Comparison of ENCODE assay signal across 10 cellular contexts in the genomic region with DNA sequence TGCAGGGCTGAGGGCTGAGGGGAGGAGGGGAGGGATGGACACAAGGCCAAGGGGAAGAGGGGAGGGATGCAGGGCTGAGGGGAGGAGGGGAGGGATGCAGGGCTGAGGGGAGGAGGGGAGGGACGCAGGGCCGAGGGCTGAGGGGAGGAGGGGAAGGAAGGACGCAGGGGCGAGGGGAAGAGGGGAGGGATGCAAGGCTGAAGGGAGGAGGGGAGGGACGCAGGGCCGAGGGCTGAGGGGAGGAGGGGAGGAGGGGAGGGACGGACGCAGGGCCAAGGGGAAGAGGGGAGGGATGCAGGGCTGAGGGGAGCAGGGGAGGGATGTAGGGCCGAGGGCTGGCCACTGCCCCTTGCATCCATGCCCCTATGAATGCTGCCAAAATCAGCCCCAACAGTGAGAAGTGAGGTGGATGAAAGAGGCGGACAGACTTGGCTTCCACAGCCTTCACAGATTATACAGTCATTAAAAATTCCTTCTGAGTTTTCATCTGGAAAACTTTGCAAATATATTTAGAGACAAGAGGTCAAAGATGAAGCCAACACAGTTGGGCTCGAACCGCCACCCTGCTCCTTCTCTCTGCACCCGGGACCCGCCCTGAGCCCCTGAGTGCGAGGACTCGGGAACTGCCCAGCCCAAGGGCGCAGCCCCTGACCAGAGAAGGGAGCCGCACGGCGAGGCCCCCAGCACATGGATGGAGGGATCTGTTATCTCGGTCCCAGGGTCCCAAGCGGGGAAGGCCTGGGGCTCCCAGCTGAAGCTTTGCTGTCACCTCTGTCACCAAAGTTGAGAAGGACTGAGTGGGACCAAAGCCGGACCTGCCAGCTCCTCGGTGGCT.
DNase-seq lines count a peak whose midpoint lies in the region; ATAC-seq and TF ChIP-seq lines count a peak whose summit lies in the region.
"Had no signal": no experiment of that assay in that cellular context is flagged by ENCODE, and none has a peak within 500 bp of the region (broad histone marks: within the 10 kb centered on the region; RNA-seq: fewer than 3 reads in every experiment).

No MANE protein-coding gene starts in this region.

- H3K4me3 ChIP-seq in BLaER1 = no peak overlapping the region
- H3K4me3 ChIP-seq in body of pancreas = no peak overlapping the region
- H3K4me3 ChIP-seq in right lobe of liver = no peak overlapping the region
- no peak overlapping the region for H3K4me3 ChIP-seq in sigmoid colon

- H3K4me1 Mint-ChIP-seq in activated naive CD8-positive, alpha-beta T cell treated with anti-CD3 and anti-CD28 coated beads, Interleukin-2, amount 50 U/mL, for 24 hours = peaks cover 7% of the 10 kb centered on the region

- 82 to 84% methylated on average over 20 to 22 of the region's 24 CpGs for WGBS in body of pancreas, 2 donors
- WGBS in right lobe of liver (ENCODE audit: insufficient coverage, low coverage, low lambda C conversion rate, missing lambda C conversion rate) = 59% methylated on average over 9 of the region's 24 CpGs
- WGBS in sigmoid colon, 2 donors = 76 to 78% methylated on average over 24 of the region's 24 CpGs

- no peaks in the 10 kb centered on the region for H3K9me3 ChIP-seq in BLaER1
- no peaks in the 10 kb centered on the region for H3K9me3 ChIP-seq in body of pancreas
- no peaks in the 10 kb centered on the region for H3K9me3 ChIP-seq in right lobe of liver
- H3K9me3 ChIP-seq in sigmoid colon = no peaks in the 10 kb centered on the region

- H3K27me3 ChIP-seq in BLaER1 (peaks cover 12% of the 10 kb centered on the region; the same call in 1 of the 2 replicates), body of pancreas (no peaks in the 10 kb centered on the region), right lobe of liver (no peaks in the 10 kb centered on the region), sigmoid colon (no peaks in the 10 kb centered on the region)

- peak overlapping the region; percentile 84 for H3K4me2 ChIP-seq in BLaER1

- H3K27me3 Mint-ChIP-seq in activated naive CD8-positive, alpha-beta T cell treated with anti-CD3 and anti-CD28 coated beads, Interleukin-2, amount 50 U/mL, for 24 hours = peaks cover 30% of the 10 kb centered on the region

- H3K36me3 ChIP-seq in BLaER1 (no peaks in the 10 kb centered on the region), body of pancreas (replicated peaks in 1 of 2; ENCODE audit: insufficient read depth in 1 of 2, low read depth in 2 of 2) (no peaks in the 10 kb centered on the region), right lobe of liver (no peaks in the 10 kb centered on the region), sigmoid colon (no peaks in the 10 kb centered on the region)

- no peak overlapping the region for H3K4me3 Mint-ChIP-seq in activated naive CD8-positive, alpha-beta T cell treated with anti-CD3 and anti-CD28 coated beads, Interleukin-2, amount 50 U/mL, for 24 hours

- no peak for TF ChIP-seq POLR2A in body of pancreas (IDR thresholded peaks at IDR 0.05)
- TF ChIP-seq POLR2A in right lobe of liver (IDR thresholded peaks at IDR 0.05) = no peak
- no peak for TF ChIP-seq POLR2A in sigmoid colon (IDR thresholded peaks at IDR 0.05)

- no peaks in the 10 kb centered on the region for H3K9me3 Mint-ChIP-seq in activated naive CD8-positive, alpha-beta T cell treated with anti-CD3 and anti-CD28 coated beads, Interleukin-2, amount 50 U/mL, for 24 hours

- H4K20me1 ChIP-seq in BLaER1 = peaks cover 99% of the 10 kb centered on the region

- no peak overlapping the region for H3K27ac ChIP-seq in BLaER1
- peak overlapping the region; percentile 64 to 74 (median 74) for H3K27ac ChIP-seq in body of pancreas
- peak overlapping the region in 2 of 3 donors; percentile 49 to 76 for H3K27ac ChIP-seq in right lobe of liver
- peak overlapping the region; percentile 88 to 93 (median 89) for H3K27ac ChIP-seq in sigmoid colon

- ATAC-seq in body of pancreas (no peak), right lobe of liver (no peak), GM21447 (IDR thresholded peaks at IDR 0.05; ENCODE audit: unreplicated experiment) (no peak)
- no peak for ATAC-seq in activated naive CD8-positive, alpha-beta T cell treated with anti-CD3 and anti-CD28 coated beads, Interleukin-2, amount 50 U/mL, for 24 hours

- DNase-seq in body of pancreas (no peak), right lobe of liver (peak in 1 of 3 donors; percentile 37), sigmoid colon (no peak), EL (no peak)
- DNase-seq in activated CD8-positive, alpha-beta memory T cell treated with anti-CD3 and anti-CD28 coated beads, Interleukin-2, amount 50 U/mL, for 48 hours = no peak
- no peak for DNase-seq in activated naive CD8-positive, alpha-beta T cell treated with anti-CD3 and anti-CD28 coated beads, Interleukin-2, amount 50 U/mL, for 24 hours
- DNase-seq: activated T-cell treated with anti-CD3 and anti-CD28 coated beads, Interleukin-2, amount 50 U/mL, for 48 hours; DMS79 had no signal

- no peaks in the 10 kb centered on the region for H3K36me3 Mint-ChIP-seq in activated naive CD8-positive, alpha-beta T cell treated with anti-CD3 and anti-CD28 coated beads, Interleukin-2, amount 50 U/mL, for 24 hours (ENCODE audit: low read depth)

- intact Hi-C loops in body of pancreas (cut with DNase I) (no loop called here), right lobe of liver (cut with DNase I) (no loop called here), sigmoid colon (cut with DNase I) (loop anchor here (1.0 to 5.0 kb wide), 2 partner anchors 9 to 111 kb away; no protein-coding TSS in a partner anchor)

- no peak for TF ChIP-seq CTCF in body of pancreas (IDR thresholded peaks at IDR 0.05)
- no peak for TF ChIP-seq CTCF in right lobe of liver (IDR thresholded peaks at IDR 0.05)
- TF ChIP-seq CTCF in sigmoid colon (IDR thresholded peaks at IDR 0.05) = no peak

- peaks cover 86% of the 10 kb centered on the region for H3K4me1 ChIP-seq in BLaER1
- H3K4me1 ChIP-seq in body of pancreas = peaks cover 29% of the 10 kb centered on the region
- peaks cover 0 to 4% (median 0%) of the 10 kb centered on the region in 4 donors for H3K4me1 ChIP-seq in right lobe of liver
- peaks cover 0 to 90% (median 83%) of the 10 kb centered on the region in 4 donors for H3K4me1 ChIP-seq in sigmoid colon

- no peak overlapping the region for H3K27ac Mint-ChIP-seq in activated naive CD8-positive, alpha-beta T cell treated with anti-CD3 and anti-CD28 coated beads, Interleukin-2, amount 50 U/mL, for 24 hours

- H3K9ac ChIP-seq in BLaER1 = no peak overlapping the region

- TF ChIP-seq EP300 in sigmoid colon (IDR thresholded peaks at IDR 0.05) = no peak
